20 cellular contexts compared by ENCODE assay signal in genomic region chr2:8532408-8532807, GRCh38.
"Had no signal": no experiment of that assay in that cellular context is flagged by ENCODE, and none has a peak within 500 bp of the region (broad histone marks: within the 10 kb centered on the region; RNA-seq: fewer than 3 reads in every experiment).

No MANE protein-coding gene starts in this region.

- H3K36me3 ChIP-seq: gastrocnemius medialis, lower lobe of right lung, prostate gland, spleen, thoracic aorta, tibial nerve, upper lobe of right lung, uterus had no signal

- H3K4me1 ChIP-seq: prostate gland had no signal

- H3K27me3 ChIP-seq: gastrocnemius medialis, tibial nerve, upper lobe of right lung, uterus had no signal

- ATAC-seq: esophagus mucosa; gastrocnemius medialis; left ventricle myocardium superior; lower lobe of right lung; naive thymus-derived CD8-positive, alpha-beta T cell; right cardiac atrium; stimulated activated memory B cell treated with anti-CD40 and anti-IgM and Interleukin-4, amounts not matched to agents 10 μg/mL and 1 μg/mL and 100 μg/mL, for 72 hours; upper lobe of right lung had no signal

- DNase-seq: effector CD8-positive, alpha-beta T cell; endodermal cell; foreskin fibroblast; gastrocnemius medialis; left ventricle myocardium superior; lower lobe of right lung; right cardiac atrium; stimulated activated CD4-positive, alpha-beta T cell treated with anti-CD3 and anti-CD28 coated beads, Interleukin-4, amount 100 ng/mL, for 4 hours; upper lobe of right lung; uterus had no signal

- H3K4me3 Mint-ChIP-seq: endodermal cell; naive thymus-derived CD8-positive, alpha-beta T cell; stimulated activated memory B cell treated with anti-CD40 and anti-IgM and Interleukin-4, amounts not matched to agents 10 μg/mL and 1 μg/mL and 100 μg/mL, for 72 hours; stimulated activated naive CD8-positive, alpha-beta T cell treated with anti-CD3 and anti-CD28 coated beads, Interleukin-15, Interleukin-2, amounts not matched to agents 100 ng/mL and 50 ng/mL, for 24 hours had no signal

- H3K27ac ChIP-seq: epithelial cell of prostate, gastrocnemius medialis, lower lobe of right lung, prostate gland, skin epidermis, spleen, thoracic aorta, tibial nerve, upper lobe of right lung, uterus had no signal

- H3K4me3 ChIP-seq: gastrocnemius medialis, lower lobe of right lung, prostate gland, skin epidermis, spleen, thoracic aorta, tibial nerve, upper lobe of right lung, uterus had no signal

- H3K27ac Mint-ChIP-seq: endodermal cell; naive thymus-derived CD8-positive, alpha-beta T cell; stimulated activated memory B cell treated with anti-CD40 and anti-IgM and Interleukin-4, amounts not matched to agents 10 μg/mL and 1 μg/mL and 100 μg/mL, for 72 hours; stimulated activated naive CD8-positive, alpha-beta T cell treated with anti-CD3 and anti-CD28 coated beads, Interleukin-15, Interleukin-2, amounts not matched to agents 100 ng/mL and 50 ng/mL, for 24 hours had no signal

- H3K9me3 ChIP-seq: gastrocnemius medialis, prostate gland had no signal
